Comparison of ENCODE assay signal across 9 cellular contexts in the genomic region with DNA sequence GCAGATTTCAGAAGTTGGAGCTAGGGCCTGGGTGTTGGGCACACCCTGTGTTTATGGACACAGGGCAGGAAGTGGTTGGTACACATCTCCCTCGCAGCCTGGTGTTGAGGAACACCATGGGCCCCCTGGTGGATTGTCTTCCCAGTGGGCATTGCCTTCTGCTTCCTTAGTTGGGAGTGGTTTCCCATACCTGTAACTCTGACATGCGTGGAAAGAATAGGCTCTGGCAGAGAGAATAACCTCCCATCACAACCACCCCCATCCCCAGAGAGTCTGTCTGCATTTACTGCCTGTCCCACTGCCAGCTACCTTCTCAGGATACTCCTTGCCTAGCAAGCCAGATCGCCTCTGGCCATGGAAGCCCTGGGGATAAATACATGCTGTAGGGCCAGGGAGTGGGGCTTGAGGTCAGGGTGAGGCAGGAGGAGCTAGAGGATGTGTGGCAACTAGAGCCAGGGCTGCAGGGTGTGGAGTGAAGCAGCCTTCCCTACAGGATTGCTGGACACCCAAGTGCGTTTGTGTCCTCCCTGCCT. TPM values are rescaled to one million over a fixed set of nuclear protein-coding genes. Genes with fewer than 3 reads are reported as not detected.
DNase-seq lines count a peak whose midpoint lies in the region; ATAC-seq, FAIRE-seq and TF ChIP-seq lines count a peak whose summit lies in the region.
"Had no signal": no experiment of that assay in that cellular context is flagged by ENCODE, and none has a peak within 500 bp of the region (broad histone marks: within the 10 kb centered on the region; RNA-seq: fewer than 3 reads in every experiment).

No MANE protein-coding gene starts in this region.

- H3K27me3 Mint-ChIP-seq in activated CD8-positive, alpha-beta memory T cell treated with anti-CD3 and anti-CD28 coated beads, Interleukin-2, amount 10 ng/mL, durations not matched to agents 7 days and 5 days, result no peaks in the 10 kb centered on the region

- H3K9me3 Mint-ChIP-seq in activated CD8-positive, alpha-beta memory T cell treated with anti-CD3 and anti-CD28 coated beads, Interleukin-2, amount 10 ng/mL, durations not matched to agents 7 days and 5 days (ENCODE audit: low read depth), result no peaks in the 10 kb centered on the region

- H3K4me3 Mint-ChIP-seq in activated CD8-positive, alpha-beta memory T cell treated with anti-CD3 and anti-CD28 coated beads, Interleukin-2, amount 10 ng/mL, durations not matched to agents 7 days and 5 days, result no peak overlapping the region

- TF ChIP-seq CTCF in kidney (IDR thresholded peaks at IDR 0.05; ENCODE audit: borderline replicate concordance, extremely low read depth, insufficient read depth), result no peak

- H3K9ac ChIP-seq in kidney (ENCODE audit: low read length in 2 of 2), result no peak overlapping the region

- no peaks in the 10 kb centered on the region for H3K27me3 ChIP-seq in small intestine (ENCODE audit: control insufficient read depth in 2 of 2, insufficient read depth in 2 of 2, low read length in 2 of 2)

- no peak overlapping the region for H3K27ac ChIP-seq in small intestine (ENCODE audit: low read depth in 1 of 2, low read length in 1 of 2)
- no peak overlapping the region for H3K27ac ChIP-seq in kidney (ENCODE audit: low read depth in 2 of 2, low read length in 2 of 2)

- intact Hi-C loops in kidney (cut with DNase I), result no loop called here

- peaks cover 13 to 23% of the 10 kb centered on the region in 2 donors for H3K4me1 ChIP-seq in small intestine (ENCODE audit: control insufficient read depth in 2 of 2, insufficient read depth in 1 of 2, low read depth in 1 of 2, low read length in 1 of 2)
- peaks cover 17 to 20% of the 10 kb centered on the region in 2 donors for H3K4me1 ChIP-seq in kidney (ENCODE audit: control insufficient read depth in 1 of 2, insufficient read depth in 1 of 2, low read depth in 1 of 2, low read length in 2 of 2)

- CTCF ChIA-PET in activated CD8-positive, alpha-beta memory T cell treated with anti-CD3 and anti-CD28 coated beads, Interleukin-2, amount 10 ng/mL, durations not matched to agents 7 days and 5 days (lab: Charles Lee), result interaction anchor here (1.0 to 5.5 kb wide), 7 partner anchors 8 to 267 kb away, joined by 3 to 37 read pairs (median 4); a partner anchor contains a TSS

- H3K4me1 Mint-ChIP-seq in activated CD8-positive, alpha-beta memory T cell treated with anti-CD3 and anti-CD28 coated beads, Interleukin-2, amount 10 ng/mL, durations not matched to agents 7 days and 5 days, result peaks cover 15% of the 10 kb centered on the region

- no peak overlapping the region for H3K4me3 ChIP-seq in small intestine (ENCODE audit: low read depth in 1 of 2, low read length in 2 of 2)
- no peak overlapping the region for H3K4me3 ChIP-seq in kidney (ENCODE audit: low read length in 2 of 2)

- H3K36me3 Mint-ChIP-seq in activated CD8-positive, alpha-beta memory T cell treated with anti-CD3 and anti-CD28 coated beads, Interleukin-2, amount 10 ng/mL, durations not matched to agents 7 days and 5 days, result no peaks in the 10 kb centered on the region

- no peak for FAIRE-seq in small intestine (lab: Jason Lieb, UNC)
- no peak for FAIRE-seq in kidney (lab: Jason Lieb, UNC)

- H3K36me3 ChIP-seq in small intestine (ENCODE audit: control insufficient read depth in 2 of 2, insufficient read depth in 2 of 2, low read length in 2 of 2) (peaks cover 0 to 8% of the 10 kb centered on the region in 2 donors), kidney (ENCODE audit: control insufficient read depth in 1 of 2, insufficient read depth in 2 of 2, low read length in 2 of 2) (peaks cover 19 to 25% of the 10 kb centered on the region in 2 donors)

- H3K9me3 ChIP-seq in small intestine (ENCODE audit: control insufficient read depth, low read depth) (no peaks in the 10 kb centered on the region), kidney (ENCODE audit: control insufficient read depth in 1 of 2, low read length in 2 of 2) (no peaks in the 10 kb centered on the region)

- H3K27ac Mint-ChIP-seq in activated CD8-positive, alpha-beta memory T cell treated with anti-CD3 and anti-CD28 coated beads, Interleukin-2, amount 10 ng/mL, durations not matched to agents 7 days and 5 days, result peak overlapping the region; percentile 80

- DNase-seq in activated CD8-positive, alpha-beta memory T cell treated with anti-CD3 and anti-CD28 coated beads, Interleukin-2, amount 10 ng/mL, durations not matched to agents 7 days and 5 days, result no peak
- no peak for DNase-seq in activated CD8-positive, alpha-beta memory T cell treated with anti-CD3 and anti-CD28 coated beads, Interleukin-2, amount 50 U/mL, for 4 hours
- peak; percentile 53 for DNase-seq in NCI-H226
- DNase-seq in dermis blood vessel endothelial cell, result peak; percentile 19
- DNase-seq in small intestine, result peak; percentile 45
- DNase-seq in kidney, result no peak
- no peak for DNase-seq in hippocampal formation (lab: John Stamatoyannopoulos, UW)
- no peak for DNase-seq in 8988T

- 76 to 81% (median 76%) methylated on average over 4 of the region's 4 CpGs for WGBS in small intestine, 3 donors

- ATAC-seq in activated CD8-positive, alpha-beta memory T cell treated with anti-CD3 and anti-CD28 coated beads, Interleukin-2, amount 10 ng/mL, durations not matched to agents 7 days and 5 days, result no peak

RNA-seq across cellular contexts. Expression of a gene that starts 14.7 kb away (rescaled TPM):
- total RNA-seq in activated CD8-positive, alpha-beta memory T cell treated with anti-CD3 and anti-CD28 coated beads, Interleukin-2, amount 10 ng/mL, durations not matched to agents 7 days and 5 days, result under 1 TPM in 1 of 2 experiments, not detected in 1; 0.09 TPM
- total RNA-seq in dermis blood vessel endothelial cell, result 0.14 and 0.17 TPM in 2 replicates
- under 1 TPM; 0.22 to 0.54 (median 0.51) TPM for polyA plus RNA-seq in small intestine
- total RNA-seq in kidney, result 1.5 TPM
- polyA plus RNA-seq in kidney (ENCODE audit: insufficient read depth, low read depth, low replicate concordance), result 4.6 TPM

RNA-seq across cellular contexts. Expression of a gene that starts 18.1 kb away (rescaled TPM):
- 10 to 100 TPM; 41.1 to 41.8 TPM for total RNA-seq in activated CD8-positive, alpha-beta memory T cell treated with anti-CD3 and anti-CD28 coated beads, Interleukin-2, amount 10 ng/mL, durations not matched to agents 7 days and 5 days
- total RNA-seq in dermis blood vessel endothelial cell (12.6 and 17.9 TPM in 2 replicates), kidney (38.5 TPM)
- polyA plus RNA-seq in small intestine (10 to 100 TPM; 17.2 to 30.3 (median 29.3) TPM), kidney (ENCODE audit: insufficient read depth, low read depth, low replicate concordance) (13.6 TPM)

RNA-seq across cellular contexts. Expression of a gene that starts 21.3 kb away (rescaled TPM):
- total RNA-seq in activated CD8-positive, alpha-beta memory T cell treated with anti-CD3 and anti-CD28 coated beads, Interleukin-2, amount 10 ng/mL, durations not matched to agents 7 days and 5 days, result 10 to 100 TPM; 50.9 to 56.3 TPM
- total RNA-seq in dermis blood vessel endothelial cell (135 and 149 TPM in 2 replicates), kidney (107 TPM)
- polyA plus RNA-seq in small intestine (10 to 100 TPM; 49.0 to 91.2 (median 52.4) TPM), kidney (ENCODE audit: insufficient read depth, low read depth, low replicate concordance) (114 TPM)

RNA-seq across cellular contexts. Expression of a gene that starts 21.4 kb away (rescaled TPM):
- 10 to 100 TPM; 30.8 to 48.2 TPM for total RNA-seq in activated CD8-positive, alpha-beta memory T cell treated with anti-CD3 and anti-CD28 coated beads, Interleukin-2, amount 10 ng/mL, durations not matched to agents 7 days and 5 days
- total RNA-seq in dermis blood vessel endothelial cell (21.3 and 36.2 TPM in 2 replicates), kidney (41.3 TPM)
- polyA plus RNA-seq in small intestine (10 to 100 TPM in 2 of 3 donors, 1 to 10 TPM in 1; 10.0 to 38.7 (median 12.7) TPM), kidney (ENCODE audit: insufficient read depth, low read depth, low replicate concordance) (27.5 TPM)

RNA-seq across cellular contexts. Expression of a gene that starts 40.1 kb away (rescaled TPM):
- not detected for total RNA-seq in activated CD8-positive, alpha-beta memory T cell treated with anti-CD3 and anti-CD28 coated beads, Interleukin-2, amount 10 ng/mL, durations not matched to agents 7 days and 5 days
- total RNA-seq in dermis blood vessel endothelial cell (0.60 and 0.68 TPM in 2 replicates), kidney (0.50 TPM)
- polyA plus RNA-seq in small intestine (under 1 TPM in 1 of 3 donors, not detected in 2; 0.72 TPM), kidney (ENCODE audit: insufficient read depth, low read depth, low replicate concordance) (not detected)
- total RNA-seq: mesenteric fat pad had no signal

Comparison
In these comparisons a context has a peak if more than half of its experiments do, and no peak if none do; other contexts are left out.
1. DNase-seq: peak in NCI-H226 (single experiment), dermis blood vessel endothelial cell (single experiment) and small intestine (single experiment); none in activated CD8-positive, alpha-beta memory T cell treated with anti-CD3 and anti-CD28 coated beads, Interleukin-2, amount 10 ng/mL, durations not matched to agents 7 days and 5 days (single experiment), activated CD8-positive, alpha-beta memory T cell treated with anti-CD3 and anti-CD28 coated beads, Interleukin-2, amount 50 U/mL, for 4 hours (single experiment), kidney (single experiment), hippocampal formation (0 of 2) and 8988T (single experiment).